8 cellular contexts compared by ENCODE assay signal in the genomic region with DNA sequence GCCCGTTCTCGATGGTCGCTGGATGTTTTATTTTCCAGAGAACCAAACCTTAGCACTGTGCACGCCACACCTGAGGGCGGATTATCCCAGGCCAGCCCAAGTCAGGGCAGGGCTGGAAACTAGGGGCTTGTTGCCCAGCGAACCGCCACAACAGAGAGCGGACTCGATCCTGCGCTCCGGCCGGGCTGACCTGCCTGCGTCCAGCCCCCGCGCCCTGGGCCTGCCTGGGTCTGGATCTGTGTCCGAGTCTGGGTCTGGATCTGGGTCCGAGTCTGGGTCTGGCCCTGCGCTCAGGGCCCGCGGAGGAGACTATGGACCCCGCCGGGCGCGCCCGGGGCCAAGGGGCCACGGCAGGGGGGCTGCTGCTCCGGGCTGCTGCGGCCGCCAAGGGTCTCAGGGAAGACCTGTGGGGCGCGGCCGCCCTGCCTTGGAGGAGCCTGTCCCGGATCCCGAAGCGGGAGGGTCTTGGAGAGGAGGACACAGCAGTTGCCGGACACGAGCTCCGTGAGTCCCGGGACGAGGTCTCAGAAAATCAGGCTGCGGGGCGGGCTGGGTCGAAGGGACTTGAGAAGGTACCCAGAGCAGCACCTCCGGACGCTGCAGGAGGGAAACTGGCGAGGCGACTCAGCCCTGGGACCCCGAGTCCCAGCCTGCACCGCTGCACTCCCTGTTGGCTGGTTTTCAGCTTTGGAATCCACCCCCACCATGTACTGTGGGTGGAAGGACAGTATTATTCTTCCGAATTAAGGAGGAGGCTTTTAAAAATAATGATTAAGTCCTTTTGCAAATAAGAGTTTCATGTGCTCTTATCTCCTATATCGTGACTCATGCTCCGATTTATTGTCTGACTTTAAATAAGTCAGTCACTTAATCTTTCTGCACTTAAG. TPM values are rescaled to one million over a fixed set of nuclear protein-coding genes. Genes with fewer than 3 reads are reported as not detected.
DNase-seq lines count a peak whose midpoint lies in the region; ATAC-seq and TF ChIP-seq lines count a peak whose summit lies in the region.

Gene ANKDD1B (plus strand): TSS at position 130 of the 887 bp plus-strand sequence. CDS start 182 bp downstream, at position 312.

- TF ChIP-seq EP300 in suprapubic skin (IDR thresholded peaks at IDR 0.05) = no peak

- H3K4me1 ChIP-seq in suprapubic skin = peaks cover 23% of the 10 kb centered on the region

- WGBS in lower leg skin, 2 donors = 7% methylated on average over 29 to 37 of the region's 52 CpGs
- WGBS in suprapubic skin = 5% methylated on average over 24 of the region's 52 CpGs

- H3K36me3 ChIP-seq in suprapubic skin = no peaks in the 10 kb centered on the region

- H3K27ac ChIP-seq in dorsolateral prefrontal cortex = peak within 1 kb of the TSS in 14 of 59 donors; percentile 6 to 72 (median 32)
- peak within 1 kb of the TSS; percentile 68 for H3K27ac ChIP-seq in suprapubic skin

- TF ChIP-seq CTCF in AG10803 (conservative IDR thresholded peaks at IDR 0.05; ENCODE audit: low read length) = no peak
- no peak for TF ChIP-seq CTCF in dorsolateral prefrontal cortex (IDR thresholded peaks at IDR 0.05 in 54 of 56, conservative IDR thresholded peaks at IDR 0.05 in 2 of 56; ENCODE audit: low read depth in 1 of 56, partially characterized antibody in 56 of 56)
- no peak for TF ChIP-seq CTCF in lower leg skin (IDR thresholded peaks at IDR 0.05)
- no peak for TF ChIP-seq CTCF in suprapubic skin (IDR thresholded peaks at IDR 0.05)

- peak within 1 kb of the TSS; percentile 61 for H3K4me3 ChIP-seq in AG10803 (ENCODE audit: low read length)
- peak within 1 kb of the TSS; percentile 41 to 83 (median 65) for H3K4me3 ChIP-seq in dorsolateral prefrontal cortex
- H3K4me3 ChIP-seq in lower leg skin (ENCODE audit: low read depth, poor library complexity, severe bottlenecking) = peak within 1 kb of the TSS; percentile 16
- peak within 1 kb of the TSS; percentile 75 for H3K4me3 ChIP-seq in suprapubic skin

- no peak for TF ChIP-seq POLR2A in lower leg skin (IDR thresholded peaks at IDR 0.05)
- TF ChIP-seq POLR2A in suprapubic skin (IDR thresholded peaks at IDR 0.05) = no peak

- peak; percentile 66 for ATAC-seq in HG03159 (IDR thresholded peaks at IDR 0.05; ENCODE audit: unreplicated experiment)

- no peaks in the 10 kb centered on the region for H3K9me3 ChIP-seq in suprapubic skin

- intact Hi-C loops in dorsolateral prefrontal cortex (cut with DNase I) (no loop called here), lower leg skin (cut with DNase I; ENCODE audit: low total_unique reads) (no loop called here)

- H3K27me3 ChIP-seq in dorsolateral prefrontal cortex (no peaks in the 10 kb centered on the region), suprapubic skin (no peaks in the 10 kb centered on the region)

- no peak for DNase-seq in AG10803 (ENCODE audit: low read depth)
- peak in 3 of 10 donors; percentile 21 to 44 (median 39) for DNase-seq in dorsolateral prefrontal cortex
- DNase-seq in lower leg skin (ENCODE audit: low spot score in 2 of 2) = peak in 1 of 2 donors; percentile 90
- DNase-seq in suprapubic skin (ENCODE audit: low spot score in 2 of 2) = peak; percentile 63 to 83
- DNase-seq in activated CD4-positive, alpha-beta T cell treated with anti-CD3 and anti-CD28 coated beads, Interleukin-2, amount 50 U/mL, for 48 hours = no peak
- no peak for DNase-seq in RKO (ENCODE audit: low spot score)
- DNase-seq in SHP77 treated with DMSO at 0.1 percent for 48 hours (lab: John Stamatoyannopoulos, UW) = no peak

RNA-seq across cellular contexts. Expression of gene ANKDD1B, which starts in this region (rescaled TPM):
- 1 to 10 TPM in 55 of 120 experiments, under 1 TPM in 58, not detected in 7; 0.20 to 4.0 (median 0.98) TPM for total RNA-seq in dorsolateral prefrontal cortex
- 1 to 10 TPM in 1 of 4 donors, under 1 TPM in 2, not detected in 1; 0.21 to 1.1 (median 0.45) TPM for total RNA-seq in lower leg skin
- 1 to 10 TPM in 3 of 4 donors, under 1 TPM in 1; 0.45 to 2.2 (median 1.8) TPM for total RNA-seq in suprapubic skin

Comparison
In these comparisons a context has a peak if more than half of its experiments do, and no peak if none do; other contexts are left out.
1. DNase-seq: peak in suprapubic skin (2 of 2); none in AG10803 (single experiment), activated CD4-positive, alpha-beta T cell treated with anti-CD3 and anti-CD28 coated beads, Interleukin-2, amount 50 U/mL, for 48 hours (0 of 2), RKO (single experiment) and SHP77 treated with DMSO at 0.1 percent for 48 hours (single experiment).
2. H3K4me3 ChIP-seq: peak in every context shown above with its lines; median percentile 75 in suprapubic skin; 65 in dorsolateral prefrontal cortex; 61 in AG10803; 16 in lower leg skin.